ENCODE assay signal across 17 cellular contexts in genomic region chr6:166758136-166758704, GRCh38.
DNase-seq lines count a peak whose midpoint lies in the region; ATAC-seq and TF ChIP-seq lines count a peak whose summit lies in the region.
"Had no signal": no experiment of that assay in that cellular context is flagged by ENCODE, and none has a peak within 500 bp of the region (broad histone marks: within the 10 kb centered on the region; RNA-seq: fewer than 3 reads in every experiment).

No MANE protein-coding gene starts in this region.

- H2BK15ac ChIP-seq in mesenchymal stem cell (ENCODE audit: low read depth, poor library complexity, severe bottlenecking), result no peak overlapping the region

- TF ChIP-seq CTCF in right atrium auricular region (IDR thresholded peaks at IDR 0.05), result no peak
- TF ChIP-seq CTCF in heart right ventricle (IDR thresholded peaks at IDR 0.05), result no peak
- no peak for TF ChIP-seq CTCF in brain microvascular endothelial cell (IDR thresholded peaks at IDR 0.05; ENCODE audit: low read depth, low read length, missing control alignments)
- no peak for TF ChIP-seq CTCF in vagina (IDR thresholded peaks at IDR 0.05)

- no peak overlapping the region for H4K8ac ChIP-seq in mesenchymal stem cell (ENCODE audit: low read length)

- 69 to 76% methylated on average over 15 of the region's 15 CpGs for WGBS in heart right ventricle, 2 donors
- WGBS in mesenchymal stem cell, result 78% methylated on average over 13 of the region's 15 CpGs

- H3K4me3 ChIP-seq in right atrium auricular region, result peak overlapping the region; percentile 4 to 22
- H3K4me3 ChIP-seq in heart right ventricle, result peak overlapping the region in 4 of 10 donors; percentile 15 to 25 (median 24)
- peak overlapping the region; percentile 17 for H3K4me3 ChIP-seq in brain microvascular endothelial cell (ENCODE audit: low read depth, low read length)
- H3K4me3 ChIP-seq in mesenchymal stem cell (ENCODE audit: insufficient read depth in 1 of 2, low read depth in 1 of 2, low read length in 2 of 2), result peak overlapping the region in 1 of 2 experiments; percentile 62
- peak overlapping the region; percentile 1 to 24 for H3K4me3 ChIP-seq in vagina
- H3K4me3 ChIP-seq: PC-9 had no signal

- intact Hi-C loops in heart right ventricle (cut with DNase I), result loop anchor here in 1 of 10 donors (10.0 kb wide), 1 partner anchor 783 kb away; no protein-coding TSS in a partner anchor
- intact Hi-C loops in vagina (cut with DNase I), result no loop called here

- no peak for TF ChIP-seq POLR2A in vagina (IDR thresholded peaks at IDR 0.05)

- in situ Hi-C loops in brain microvascular endothelial cell (cut with HindIII; ENCODE audit: low pct_ligation_motif_present, low sequenced_read_pairs), result no loop called here

- H2BK12ac ChIP-seq in mesenchymal stem cell (ENCODE audit: low read length in 2 of 2), result no peak overlapping the region

- no peak overlapping the region for H3K18ac ChIP-seq in mesenchymal stem cell (ENCODE audit: low read depth in 1 of 2, low read length in 2 of 2)

- H2AK5ac ChIP-seq in mesenchymal stem cell (ENCODE audit: low read length, severe bottlenecking), result no peak overlapping the region

- DNase-seq in right atrium auricular region (ENCODE audit: low spot score) (no peak), heart right ventricle (no peak), brain microvascular endothelial cell (no peak), mesenchymal stem cell (no peak), vagina (ENCODE audit: extremely low spot score in 2 of 2) (no peak), SIG-M5 treated with dmso at 0.1 percent for 504 hours (lab: John Stamatoyannopoulos, UW; ENCODE audit: unreplicated experiment) (no peak), NCI-H446 treated with DMSO at 0.1 percent for 48 hours (lab: John Stamatoyannopoulos, UW) (no peak)
- DNase-seq: activated CD4-positive, alpha-beta T cell treated with anti-CD3 and anti-CD28 coated beads, Interleukin-2, amount 50 U/mL, for 4 hours; activated gamma-delta T cell; AML-193; midbrain; PC-9; stimulated activated CD4-positive, alpha-beta T cell treated with anti-CD3 and anti-CD28 coated beads, Interleukin-4, amount 100 ng/mL, for 4 hours; stimulated activated naive CD4-positive, alpha-beta T cell treated with Interleukin-2 at 50 U/mL for 16 hours; T-helper 2 cell had no signal

- no peaks in the 10 kb centered on the region for H3K27me3 ChIP-seq in right atrium auricular region
- H3K27me3 ChIP-seq in heart right ventricle, result peaks cover 0 to 37% (median 3%) of the 10 kb centered on the region in 7 donors
- peaks cover 10% of the 10 kb centered on the region for H3K27me3 ChIP-seq in brain microvascular endothelial cell (replicated peaks)
- H3K27me3 ChIP-seq in mesenchymal stem cell (ENCODE audit: control insufficient read depth in 1 of 2, insufficient read depth in 1 of 2, low read length in 2 of 2), result peaks cover 3 to 65% of the 10 kb centered on the region in 2 experiments
- no peaks in the 10 kb centered on the region for H3K27me3 ChIP-seq in vagina

- H3K79me1 ChIP-seq in mesenchymal stem cell (replicated peaks; ENCODE audit: low read length, poor library complexity, severe bottlenecking), result no peaks in the 10 kb centered on the region

- H2AFZ ChIP-seq in mesenchymal stem cell (ENCODE audit: low read depth, low read length), result no peak overlapping the region
- H2AFZ ChIP-seq: PC-9 had no signal

- no peak overlapping the region for H4K91ac ChIP-seq in mesenchymal stem cell (ENCODE audit: low read length)

- H3K23ac ChIP-seq in mesenchymal stem cell (ENCODE audit: low read length in 2 of 2), result no peak overlapping the region

- H3K14ac ChIP-seq in mesenchymal stem cell (ENCODE audit: low read length in 2 of 2), result no peak overlapping the region

- H3K36me3 ChIP-seq in right atrium auricular region, result no peaks in the 10 kb centered on the region
- H3K36me3 ChIP-seq in heart right ventricle, result no peaks in the 10 kb centered on the region
- H3K36me3 ChIP-seq in brain microvascular endothelial cell (replicated peaks), result no peaks in the 10 kb centered on the region
- H3K36me3 ChIP-seq in mesenchymal stem cell (ENCODE audit: control insufficient read depth in 1 of 2, insufficient read depth in 2 of 2, low read depth in 1 of 2, low read length in 2 of 2), result no peaks in the 10 kb centered on the region
- H3K36me3 ChIP-seq in vagina, result no peaks in the 10 kb centered on the region

- peak overlapping the region; percentile 93 for H3K4me2 ChIP-seq in mesenchymal stem cell (ENCODE audit: low read length, poor library complexity, severe bottlenecking)
- H3K4me2 ChIP-seq: PC-9 had no signal

- H3K4ac ChIP-seq in mesenchymal stem cell (ENCODE audit: low read depth in 1 of 2, low read length in 2 of 2), result no peak overlapping the region

- H2BK120ac ChIP-seq in mesenchymal stem cell (ENCODE audit: low read depth, low read length), result no peak overlapping the region

- no peak overlapping the region for H2BK5ac ChIP-seq in mesenchymal stem cell (ENCODE audit: low read depth, low read length, poor library complexity, severe bottlenecking)

- no peaks in the 10 kb centered on the region for H3K9me3 ChIP-seq in right atrium auricular region
- H3K9me3 ChIP-seq in heart right ventricle, result no peaks in the 10 kb centered on the region
- H3K9me3 ChIP-seq in mesenchymal stem cell (ENCODE audit: control insufficient read depth, low read length), result no peaks in the 10 kb centered on the region
- H3K9me3 ChIP-seq in vagina, result no peaks in the 10 kb centered on the region

- H3K4me1 ChIP-seq in right atrium auricular region, result peaks cover 0 to 8% of the 10 kb centered on the region in 2 donors
- peaks cover 0 to 13% (median 8%) of the 10 kb centered on the region in 9 donors for H3K4me1 ChIP-seq in heart right ventricle
- peaks cover 9% of the 10 kb centered on the region for H3K4me1 ChIP-seq in mesenchymal stem cell (ENCODE audit: control insufficient read depth, insufficient read depth, low read depth, low read length)
- peaks cover 13% of the 10 kb centered on the region for H3K4me1 ChIP-seq in vagina

- no peak overlapping the region for H3K27ac ChIP-seq in right atrium auricular region
- H3K27ac ChIP-seq in heart right ventricle, result no peak overlapping the region
- no peak overlapping the region for H3K27ac ChIP-seq in brain microvascular endothelial cell
- no peak overlapping the region for H3K27ac ChIP-seq in mesenchymal stem cell (ENCODE audit: low read length, poor library complexity, severe bottlenecking)
- H3K27ac ChIP-seq in vagina, result no peak overlapping the region
- H3K27ac ChIP-seq: HL-60, PC-9 had no signal

- peak overlapping the region; percentile 45 for H3K9ac ChIP-seq in mesenchymal stem cell (ENCODE audit: low read length)

- ATAC-seq in heart right ventricle, result no peak
- no peak for ATAC-seq in HG03354 (IDR thresholded peaks at IDR 0.05; ENCODE audit: poor library complexity, severe bottlenecking, unreplicated experiment)
